Comparison of ENCODE assay signal across 8 cellular contexts in the genomic region with DNA sequence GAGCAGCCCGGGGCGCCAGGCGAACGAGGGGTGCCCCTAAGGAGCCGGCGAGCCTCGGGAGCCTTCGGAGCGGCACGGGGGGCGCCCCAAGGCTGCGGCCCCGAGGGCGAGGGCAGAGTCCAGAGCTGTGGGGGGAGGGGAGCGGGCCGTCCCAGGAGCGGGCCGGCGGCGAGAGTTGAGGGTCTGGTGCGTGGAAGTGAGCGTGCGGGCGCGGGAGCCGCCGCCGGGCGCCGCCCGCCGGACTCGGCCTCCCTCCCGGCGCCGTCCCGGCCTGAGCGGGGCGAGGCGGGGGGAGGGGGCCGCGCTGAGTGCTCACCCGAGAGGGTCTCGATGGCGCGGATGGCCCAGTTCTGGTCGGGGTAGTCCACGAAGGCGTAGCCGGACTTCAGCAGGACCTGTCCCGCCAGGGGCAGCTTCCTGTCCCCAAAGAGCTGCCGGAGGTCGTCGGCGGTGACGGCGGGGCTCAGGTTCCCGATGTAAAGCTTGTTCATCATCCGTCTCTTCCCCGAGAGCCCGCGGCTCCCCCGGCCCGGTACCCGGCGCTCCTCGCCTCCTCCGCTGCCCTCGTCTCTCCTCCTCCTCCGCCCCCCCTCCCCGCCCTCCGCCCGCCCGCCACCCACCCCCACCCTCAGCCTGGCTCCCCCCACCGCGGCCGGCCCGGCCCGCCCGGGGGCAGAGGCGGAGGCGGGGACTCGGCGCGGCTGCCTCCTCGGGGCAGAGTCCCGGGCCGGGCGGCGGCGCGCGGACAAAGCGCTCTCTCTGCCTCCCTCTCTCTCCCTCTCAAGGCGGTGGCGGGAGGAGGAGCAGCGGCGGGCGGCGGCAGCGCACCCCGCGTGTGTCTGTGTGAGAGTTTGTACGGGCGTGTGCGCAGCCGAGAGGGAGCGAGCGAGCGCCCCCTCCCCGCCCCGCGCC. TPM values are rescaled to one million over a fixed set of nuclear protein-coding genes. Genes with fewer than 3 reads are reported as not detected.
DNase-seq lines count a peak whose midpoint lies in the region; ATAC-seq and TF ChIP-seq lines count a peak whose summit lies in the region.

A gene (minus strand): TSS at position 576 of the 912 bp plus-strand sequence. CDS start 82 bp downstream, at position 494.

- peak within 1 kb of the TSS; percentile 92 for H3K4me3 ChIP-seq in BJ (ENCODE audit: low read depth, low read length)
- H3K4me3 ChIP-seq in HUES48 (ENCODE audit: low read depth, low read length) = peak within 1 kb of the TSS; percentile 90
- peak within 1 kb of the TSS; percentile 90 for H3K4me3 ChIP-seq in iPS DF 6.9 (ENCODE audit: low read length)
- peak within 1 kb of the TSS; percentile 83 for H3K4me3 ChIP-seq in skeletal muscle cell (ENCODE audit: low read depth, low read length)

- peaks cover 31% of the 10 kb centered on the region for H3K4me1 ChIP-seq in HUES48 (ENCODE audit: control insufficient read depth, insufficient read depth, low read length)
- peaks cover 5% of the 10 kb centered on the region; the same call in 1 of the 2 replicates for H3K4me1 ChIP-seq in iPS DF 6.9 (ENCODE audit: control insufficient read depth, insufficient read depth, low read length)

- DNase-seq in BJ (ENCODE audit: low read depth) (no peak), T-cell (peak in 19 of 34 experiments; percentile 10 to 56 (median 26)), iPS DF 6.9 (ENCODE audit: low read depth, low spot score) (no peak), skeletal muscle cell (ENCODE audit: low read depth) (peak; percentile 54)

- H3K36me3 ChIP-seq in BJ (ENCODE audit: control insufficient read depth, insufficient read depth, low read length) = peaks cover 2% of the 10 kb centered on the region; the same call in 1 of the 2 replicates
- peaks cover 28% of the 10 kb centered on the region for H3K36me3 ChIP-seq in HUES48 (ENCODE audit: control insufficient read depth, insufficient read depth, low read length)
- H3K36me3 ChIP-seq in iPS DF 6.9 (ENCODE audit: control insufficient read depth, insufficient read depth, low read length) = peaks cover 3% of the 10 kb centered on the region; the same call in 1 of the 2 replicates

- H3K9me3 Mint-ChIP-seq in T-cell (no peaks in the 10 kb centered on the region), brain (peaks cover 0 to 2% (median 0%) of the 10 kb centered on the region in 5 experiments)

- peak within 1 kb of the TSS; percentile 96 for H3K27ac ChIP-seq in HUES48 (ENCODE audit: low read depth, low read length)
- H3K27ac ChIP-seq in iPS DF 6.9 (ENCODE audit: low read length) = no peak within 1 kb of the TSS

- no peaks in the 10 kb centered on the region; the same call in 1 of the 2 replicates for H3K9me3 ChIP-seq in HUES48 (ENCODE audit: control insufficient read depth, insufficient read depth, low read length)
- no peaks in the 10 kb centered on the region for H3K9me3 ChIP-seq in iPS DF 6.9 (ENCODE audit: control insufficient read depth, insufficient read depth, low read length)

- ATAC-seq in GM19324 (IDR thresholded peaks at IDR 0.05; ENCODE audit: low FRiP score, unreplicated experiment) (peak; percentile 53), T-cell (replicated peaks in 1 of 4) (peak; percentile 63 to 78 (median 67)), GM18519 (IDR thresholded peaks at IDR 0.05; ENCODE audit: low FRiP score, unreplicated experiment) (no peak)

- TF ChIP-seq CTCF in BJ (IDR thresholded peaks at IDR 0.05; ENCODE audit: insufficient read depth, low read depth, low read length) (peak; percentile 16; the same call in 1 of the 2 replicates), brain (conservative IDR thresholded peaks at IDR 0.05) (peak in 1 of 2 experiments; percentile 9)

- peaks cover 56 to 70% of the 10 kb centered on the region in 2 donors for H3K27me3 Mint-ChIP-seq in T-cell
- peaks cover 19% of the 10 kb centered on the region for H3K27me3 Mint-ChIP-seq in brain

- H3K27me3 ChIP-seq in BJ (ENCODE audit: control insufficient read depth, insufficient read depth, low read length) = no peaks in the 10 kb centered on the region
- H3K27me3 ChIP-seq in HUES48 (ENCODE audit: control insufficient read depth, insufficient read depth, low read length) = peaks cover 6% of the 10 kb centered on the region; the same call in 1 of the 2 replicates
- H3K27me3 ChIP-seq in iPS DF 6.9 (ENCODE audit: control insufficient read depth, insufficient read depth, low read length) = 0 out of 2 replicates have a peak, but pooled peaks cover 2% of the 10 kb centered on the region

- H3K9ac ChIP-seq in HUES48 (ENCODE audit: low read depth, low read length) = peak within 1 kb of the TSS; percentile 92

- H3K4me3 Mint-ChIP-seq in T-cell (peak within 1 kb of the TSS; percentile 77 to 86 (median 80)), brain (peak within 1 kb of the TSS; percentile 91 to 99 (median 98))

- H3K27ac Mint-ChIP-seq in T-cell = no peak within 1 kb of the TSS
- peak within 1 kb of the TSS; percentile 70 to 100 (median 99) for H3K27ac Mint-ChIP-seq in brain

- H3K36me3 Mint-ChIP-seq in T-cell = no peaks in the 10 kb centered on the region
- H3K36me3 Mint-ChIP-seq in brain = peaks cover 16% of the 10 kb centered on the region

- WGBS in iPS DF 6.9 (ENCODE audit: insufficient coverage, insufficient read length) = no CpG with 5 or more reads among the region's 113 CpGs

- H3K4me1 Mint-ChIP-seq in T-cell = peaks cover 17 to 20% (median 19%) of the 10 kb centered on the region in 3 donors
- H3K4me1 Mint-ChIP-seq in brain = peaks cover 49% of the 10 kb centered on the region

- POLR2A ChIA-PET in BJ (lab: Charles Lee) = interaction anchor here (0.8 kb wide), 1 partner anchor 37 kb away, joined by 8 read pairs; no protein-coding TSS in a partner anchor
- POLR2A ChIA-PET in T-cell (lab: Charles Lee) = no interaction called here

- CTCF ChIA-PET in BJ (lab: Yijun Ruan, JAX) = interaction anchor here (0.9 to 1.0 kb wide), 2 partner anchors 11 to 91 kb away, joined by 3 read pairs; no protein-coding TSS in a partner anchor
- CTCF ChIA-PET in T-cell (lab: Charles Lee) = no interaction called here

RNA-seq across cellular contexts. Expression of the gene that starts here (rescaled TPM):
- polyA plus RNA-seq in BJ (2011; rRNA removed) = 2.0 and 7.1 TPM in 2 replicates
- polyA minus RNA-seq in BJ (2011; rRNA and poly(A)+ RNA removed) = 8.6 and 16.7 TPM in 2 replicates
- total RNA-seq in T-cell = 1 to 10 TPM in 1 of 5 donors, under 1 TPM in 4; 0.30 to 1.3 (median 0.66) TPM
- 0.46 TPM for polyA plus RNA-seq in brain (ENCODE audit: insufficient read depth, low read depth, low replicate concordance)

Comparison
In these comparisons a context has a peak if more than half of its experiments do, and no peak if none do; other contexts are left out.
1. DNase-seq: peak in T-cell (19 of 34) and skeletal muscle cell (single experiment); none in BJ (single experiment) and iPS DF 6.9 (single experiment).
2. H3K27ac Mint-ChIP-seq: peak in brain (5 of 5); none in T-cell (0 of 2).
3. Peak in every context shown above with its lines, with median percentiles within 50 percentile points of each other: H3K4me3 ChIP-seq.